Comparison of ENCODE assay signal across 15 cellular contexts in the genomic region with DNA sequence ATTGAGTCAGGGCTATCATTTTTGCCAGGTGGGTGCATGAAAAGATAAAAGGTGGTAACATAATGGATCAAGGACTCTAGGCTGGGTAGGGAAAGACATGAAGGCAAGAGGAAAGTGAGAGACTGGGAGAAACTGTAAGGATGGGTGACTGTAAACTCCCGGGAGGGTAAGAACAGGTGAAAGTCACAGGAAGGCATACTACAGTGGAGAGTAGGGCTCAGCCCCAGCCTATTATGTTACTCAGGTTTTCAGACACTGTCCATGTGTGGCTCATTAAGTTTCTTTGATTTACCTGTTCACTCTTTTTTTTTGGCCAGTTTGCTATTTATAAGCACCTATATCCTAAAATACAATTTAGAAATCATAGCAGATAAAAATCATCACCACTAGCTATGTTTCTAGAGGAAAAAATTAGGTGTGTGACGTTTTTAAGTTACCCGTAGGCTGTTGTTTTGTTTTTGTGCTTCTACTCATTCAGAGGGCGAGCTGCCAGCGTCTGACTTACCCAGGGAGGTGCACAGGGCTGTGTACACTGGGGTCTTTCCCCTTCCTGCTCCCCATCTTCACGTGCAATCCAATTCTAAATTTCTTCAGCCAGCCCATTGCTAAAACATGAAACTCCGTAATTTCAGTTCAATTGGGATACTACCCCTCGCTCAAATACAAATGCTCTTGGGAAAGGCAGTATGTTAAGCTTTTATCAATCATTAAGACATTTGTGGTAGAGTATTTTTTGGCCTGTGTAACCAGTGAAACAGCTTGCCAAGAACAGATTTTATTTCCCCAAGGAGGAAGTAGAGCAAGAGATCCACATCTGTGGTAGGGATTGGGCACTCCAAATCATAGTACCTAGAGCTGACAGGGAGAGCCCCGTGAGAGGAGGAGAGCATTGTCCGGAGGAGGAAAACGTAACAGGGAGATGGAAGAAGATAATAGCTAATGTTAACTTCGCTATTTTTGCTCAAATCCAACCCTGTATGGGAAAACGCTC. TPM values are rescaled to one million over a fixed set of nuclear protein-coding genes. Genes with fewer than 3 reads are reported as not detected.
DNase-seq lines count a peak whose midpoint lies in the region; ATAC-seq and FAIRE-seq lines count a peak whose summit lies in the region.
"Had no signal": no experiment of that assay in that cellular context is flagged by ENCODE, and none has a peak within 500 bp of the region (broad histone marks: within the 10 kb centered on the region; RNA-seq: fewer than 3 reads in every experiment).

No MANE protein-coding gene starts in this region.

- H3K4me1 Mint-ChIP-seq in activated T-cell treated with anti-CD3 and anti-CD28 coated beads, Interleukin-2, amount 50 U/mL, for 4 hours (ENCODE audit: low read depth) = peaks cover 2% of the 10 kb centered on the region

- no peaks in the 10 kb centered on the region for H3K27me3 Mint-ChIP-seq in activated T-cell treated with anti-CD3 and anti-CD28 coated beads, Interleukin-2, amount 50 U/mL, for 4 hours (ENCODE audit: low read depth)
- H3K27me3 Mint-ChIP-seq: dendritic cell treated with granulocyte-macrophage colony-stimulating factor and Interleukin-4, amounts not matched to agents 40 ng/mL and 50 ng/mL, for 4 days had no signal

- FAIRE-seq in frontal cortex (lab: Jason Lieb, UNC) = no peak
- FAIRE-seq: small intestine had no signal

- H3K36me3 Mint-ChIP-seq in activated T-cell treated with anti-CD3 and anti-CD28 coated beads, Interleukin-2, amount 50 U/mL, for 4 hours (ENCODE audit: insufficient read depth) = peaks cover 8% of the 10 kb centered on the region

- H3K27ac ChIP-seq in epithelial cell of prostate = peak overlapping the region; percentile 87
- H3K27ac ChIP-seq: upper lobe of right lung had no signal

- ATAC-seq in activated T-cell treated with anti-CD3 and anti-CD28 coated beads, Interleukin-2, amount 50 U/mL, for 4 hours = no peak
- ATAC-seq: mucosa of descending colon, upper lobe of right lung had no signal

- peak; percentile 26 for DNase-seq in AG08396 (ENCODE audit: low spot score)
- peak; percentile 21 to 74 for DNase-seq in NCI-H446 (lab: John Stamatoyannopoulos, UW)
- no peak for DNase-seq in epithelial cell of prostate (ENCODE audit: low read depth, low spot score)
- peak; percentile 15 for DNase-seq in myocyte (ENCODE audit: low read depth)
- no peak for DNase-seq in NCI-H510A (lab: John Stamatoyannopoulos, UW)
- DNase-seq in activated T-cell treated with anti-CD3 and anti-CD28 coated beads, Interleukin-2, amount 50 U/mL, for 4 hours = no peak
- no peak for DNase-seq in NCI-H1930 (lab: John Stamatoyannopoulos, UW)
- no peak for DNase-seq in frontal cortex (ENCODE audit: low spot score in 2 of 2)
- DNase-seq: activated naive CD4-positive, alpha-beta T cell treated with Interleukin-2 at 50 U/mL for 16 hours; GDM1; mucosa of descending colon; small intestine; SW 1271; upper lobe of right lung had no signal

- H3K9me3 Mint-ChIP-seq in activated T-cell treated with anti-CD3 and anti-CD28 coated beads, Interleukin-2, amount 50 U/mL, for 4 hours = peaks cover 7% of the 10 kb centered on the region

- H3K4me3 Mint-ChIP-seq in activated T-cell treated with anti-CD3 and anti-CD28 coated beads, Interleukin-2, amount 50 U/mL, for 4 hours = no peak overlapping the region
- H3K4me3 Mint-ChIP-seq: dendritic cell treated with granulocyte-macrophage colony-stimulating factor and Interleukin-4, amounts not matched to agents 40 ng/mL and 50 ng/mL, for 4 days had no signal

RNA-seq across cellular contexts. Expression of gene VWA3A, which starts 21.7 kb away (rescaled TPM):
- total RNA-seq in myocyte (not detected in 2 replicates), frontal cortex (2.4 TPM)
- not detected for polyA plus RNA-seq in myocyte (2012)
- total RNA-seq in activated T-cell treated with anti-CD3 and anti-CD28 coated beads, Interleukin-2, amount 50 U/mL, for 4 hours = under 1 TPM in 2 of 3 donors, not detected in 1; 0.08 to 0.10 TPM

Comparison
In these comparisons a context has a peak if more than half of its experiments do, and no peak if none do; other contexts are left out.
1. DNase-seq: peak in AG08396 (single experiment), NCI-H446 (2 of 2) and myocyte (single experiment); none in epithelial cell of prostate (single experiment), NCI-H510A (single experiment), activated T-cell treated with anti-CD3 and anti-CD28 coated beads, Interleukin-2, amount 50 U/mL, for 4 hours (single experiment), NCI-H1930 (0 of 2) and frontal cortex (0 of 2).